ENCODE assay signal across 21 cellular contexts in genomic region chr2:226207671-226208070, GRCh38.
"Had no signal": no experiment of that assay in that cellular context is flagged by ENCODE, and none has a peak within 500 bp of the region (broad histone marks: within the 10 kb centered on the region; RNA-seq: fewer than 3 reads in every experiment).

No MANE protein-coding gene starts in this region.

- H3K9me3 Mint-ChIP-seq: central memory CD8-positive, alpha-beta T cell had no signal

- H3K27ac ChIP-seq: neutrophil, ovary, right lobe of liver, spleen, upper lobe of right lung, WERI-Rb-1 had no signal

- H3K27me3 Mint-ChIP-seq: central memory CD8-positive, alpha-beta T cell had no signal

- H3K4me1 Mint-ChIP-seq: central memory CD8-positive, alpha-beta T cell; natural killer cell had no signal

- H3K27me3 ChIP-seq: neutrophil, ovary, right lobe of liver, spleen, upper lobe of right lung had no signal

- H3K36me3 Mint-ChIP-seq: activated naive CD8-positive, alpha-beta T cell; natural killer cell had no signal

- H3K27ac Mint-ChIP-seq: activated CD8-positive, alpha-beta T cell treated with anti-CD3 and anti-CD28 coated beads, Interleukin-2, amount 10 ng/mL, durations not matched to agents 7 days and 5 days; activated naive CD8-positive, alpha-beta T cell; natural killer cell had no signal

- ATAC-seq: activated CD8-positive, alpha-beta T cell treated with anti-CD3 and anti-CD28 coated beads, Interleukin-2, amount 10 ng/mL, durations not matched to agents 7 days and 5 days; esophagus mucosa; left ventricle myocardium superior; natural killer cell; right lobe of liver; upper lobe of right lung had no signal

- H3K9me3 ChIP-seq: neutrophil, ovary, right lobe of liver, spleen, upper lobe of right lung had no signal

- H3K4me3 ChIP-seq: ovary, right lobe of liver, spleen, upper lobe of right lung had no signal

- H3K4me3 Mint-ChIP-seq: activated CD8-positive, alpha-beta T cell treated with anti-CD3 and anti-CD28 coated beads, Interleukin-2, amount 10 ng/mL, durations not matched to agents 7 days and 5 days; activated naive CD8-positive, alpha-beta T cell; central memory CD8-positive, alpha-beta T cell; natural killer cell had no signal

- DNase-seq: activated CD4-positive, alpha-beta T cell treated with anti-CD3 and anti-CD28 coated beads for 1 hour; activated CD4-positive, alpha-beta T cell treated with anti-CD3 and anti-CD28 coated beads, Interleukin-2, amount 50 U/mL, for 1 hour; activated CD8-positive, alpha-beta T cell treated with anti-CD3 and anti-CD28 coated beads, Interleukin-2, amount 10 ng/mL, durations not matched to agents 7 days and 5 days; effector memory CD4-positive, alpha-beta T cell; head of caudate nucleus; hypothalamus; left ventricle myocardium superior; mammary epithelial cell; midbrain; natural killer cell; ovary; right lobe of liver; spleen; stimulated activated CD4-positive, alpha-beta T cell treated with anti-CD3 and anti-CD28 coated beads, Interleukin-4, amount 100 ng/mL, for 1 hour; stimulated activated naive CD4-positive, alpha-beta T cell; upper lobe of right lung; WERI-Rb-1 had no signal

- H3K4me1 ChIP-seq: right lobe of liver, spleen, upper lobe of right lung had no signal

- H3K36me3 ChIP-seq: neutrophil, ovary, right lobe of liver, spleen, upper lobe of right lung, WERI-Rb-1 had no signal
